32 cellular contexts compared by ENCODE assay signal in the genomic region with DNA sequence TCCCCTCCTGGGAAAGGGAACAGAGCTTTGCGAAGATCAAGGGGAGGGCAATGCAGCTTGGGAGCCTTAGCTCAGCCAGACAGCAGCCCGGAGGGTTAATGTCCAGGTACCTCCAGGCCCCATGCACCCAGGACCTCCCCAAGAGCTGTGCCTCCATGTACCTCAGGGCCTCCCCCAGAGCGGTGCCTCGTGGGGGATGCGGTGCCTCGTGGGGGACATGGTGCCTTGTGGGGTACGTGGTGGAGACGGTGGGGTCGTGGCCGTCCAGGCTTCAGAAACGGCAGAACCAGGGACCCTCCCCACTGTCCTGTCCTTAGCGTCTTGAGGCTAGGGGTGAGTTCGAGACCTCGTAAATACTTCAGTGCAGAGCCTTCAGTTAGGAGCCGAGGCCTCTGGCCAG. TPM values are rescaled to one million over a fixed set of nuclear protein-coding genes. Genes with fewer than 3 reads are reported as not detected.
"Had no signal": no experiment of that assay in that cellular context is flagged by ENCODE, and none has a peak within 500 bp of the region (broad histone marks: within the 10 kb centered on the region; RNA-seq: fewer than 3 reads in every experiment).

No MANE protein-coding gene starts in this region.

- H3K27ac ChIP-seq: ovary, parathyroid adenoma, psoas muscle, skin epidermis, spleen, suprapubic skin, testis, tibial artery, transverse colon, upper lobe of right lung, uterus had no signal

- H3K4me3 Mint-ChIP-seq: naive thymus-derived CD4-positive, alpha-beta T cell; natural killer cell treated with Interleukin-12 subunit alpha and Interleukin-12 subunit beta and Interleukin-15 and Interleukin-18, amount 100 ng/mL, for 72 hours; nephron progenitor cell; neural crest cell; stimulated activated memory B cell treated with anti-CD40 and anti-IgM and Interleukin-4, amounts not matched to agents 10 μg/mL and 1 μg/mL and 100 μg/mL, for 72 hours; stimulated activated naive CD8-positive, alpha-beta T cell treated with anti-CD3 and anti-CD28 coated beads, Interleukin-15, amount 100 ng/mL, for 72 hours; type B pancreatic cell had no signal

- H2AFZ ChIP-seq: parathyroid adenoma had no signal

- H3K4me3 ChIP-seq: ovary, psoas muscle, skin epidermis, smooth muscle cell, spleen, suprapubic skin, testis, tibial artery, transverse colon, upper lobe of right lung, uterus had no signal

- DNase-seq: naive thymus-derived CD4-positive, alpha-beta T cell; occipital lobe; ovary; posterior cingulate gyrus; psoas muscle; right cardiac atrium; spleen; stimulated activated CD4-positive, alpha-beta T cell treated with anti-CD3 and anti-CD28 coated beads, Interleukin-12 subunit alpha, Interleukin-12 subunit beta, amount 100 ng/mL, for 4 hours; stimulated activated CD4-positive, alpha-beta T cell treated with anti-CD3 and anti-CD28 coated beads, Interleukin-1b, Interleukin-23, amount 100 ng/mL, for 48 hours; stimulated activated CD4-positive, alpha-beta T cell treated with anti-CD3 and anti-CD28 coated beads, Interleukin-4, amount 100 ng/mL, for 1 hour; stimulated activated CD4-positive, alpha-beta T cell treated with anti-CD3 and anti-CD28 coated beads, Interleukin-4, amount 100 ng/mL, for 4 hours; stimulated activated CD8-positive, alpha-beta memory T cell treated with anti-CD3 and anti-CD28 coated beads, Interleukin-4, amount 100 ng/mL, for 48 hours; stimulated activated naive CD4-positive, alpha-beta T cell; stimulated activated naive CD8-positive, alpha-beta T cell treated with anti-CD3 and anti-CD28 coated beads, Interleukin-15, amount 100 ng/mL, for 72 hours; stimulated activated naive CD8-positive, alpha-beta T cell treated with anti-CD3 and anti-CD28 coated beads, Interleukin-15, Interleukin-2, amounts not matched to agents 100 U/mL and 50 U/mL, for 24 hours; substantia nigra; testis; tibial artery; upper lobe of right lung; uterus had no signal

- H3K4me1 Mint-ChIP-seq: naive thymus-derived CD4-positive, alpha-beta T cell; nephron progenitor cell; neural crest cell; stimulated activated memory B cell treated with anti-CD40 and anti-IgM and Interleukin-4, amounts not matched to agents 10 μg/mL and 1 μg/mL and 100 μg/mL, for 72 hours; stimulated activated naive CD8-positive, alpha-beta T cell treated with anti-CD3 and anti-CD28 coated beads, Interleukin-15, amount 100 ng/mL, for 72 hours had no signal

- H3K4me2 ChIP-seq: smooth muscle cell had no signal

- H3K9me3 Mint-ChIP-seq: natural killer cell treated with Interleukin-12 subunit alpha and Interleukin-12 subunit beta and Interleukin-15 and Interleukin-18, amount 100 ng/mL, for 72 hours; type B pancreatic cell had no signal

- H3K36me3 Mint-ChIP-seq: stimulated activated memory B cell treated with anti-CD40 and anti-IgM and Interleukin-4, amounts not matched to agents 10 μg/mL and 1 μg/mL and 100 μg/mL, for 72 hours; type B pancreatic cell had no signal

- H3K9ac ChIP-seq: parathyroid adenoma had no signal

- H3K27me3 Mint-ChIP-seq: naive thymus-derived CD4-positive, alpha-beta T cell; natural killer cell treated with Interleukin-12 subunit alpha and Interleukin-12 subunit beta and Interleukin-15 and Interleukin-18, amount 100 ng/mL, for 72 hours; progenitor cell of endocrine pancreas; stimulated activated naive CD8-positive, alpha-beta T cell treated with anti-CD3 and anti-CD28 coated beads, Interleukin-15, amount 100 ng/mL, for 72 hours; type B pancreatic cell had no signal

- H3K9me3 ChIP-seq: testis had no signal

- H3K36me3 ChIP-seq: ovary, spleen, suprapubic skin, tibial artery, transverse colon, upper lobe of right lung, uterus had no signal

- H3K27ac Mint-ChIP-seq: naive thymus-derived CD4-positive, alpha-beta T cell; natural killer cell treated with Interleukin-12 subunit alpha and Interleukin-12 subunit beta and Interleukin-15 and Interleukin-18, amount 100 ng/mL, for 72 hours; nephron progenitor cell; progenitor cell of endocrine pancreas; stimulated activated memory B cell treated with anti-CD40 and anti-IgM and Interleukin-4, amounts not matched to agents 10 μg/mL and 1 μg/mL and 100 μg/mL, for 72 hours; stimulated activated naive CD8-positive, alpha-beta T cell treated with anti-CD3 and anti-CD28 coated beads, Interleukin-15, amount 100 ng/mL, for 72 hours; type B pancreatic cell had no signal

- ATAC-seq: natural killer cell treated with Interleukin-12 subunit alpha and Interleukin-12 subunit beta and Interleukin-15 and Interleukin-18, amount 100 ng/mL, for 72 hours; psoas muscle; right cardiac atrium; sciatic nerve; stimulated activated memory B cell treated with anti-CD40 and anti-IgM and Interleukin-4, amounts not matched to agents 10 μg/mL and 1 μg/mL and 100 μg/mL, for 72 hours; stimulated activated naive CD8-positive, alpha-beta T cell treated with anti-CD3 and anti-CD28 coated beads, Interleukin-15, amount 100 ng/mL, for 72 hours; stimulated activated naive CD8-positive, alpha-beta T cell treated with anti-CD3 and anti-CD28 coated beads, Interleukin-15, Interleukin-2, amounts not matched to agents 100 U/mL and 50 U/mL, for 24 hours; upper lobe of right lung had no signal

- H3K4me1 ChIP-seq: parathyroid adenoma, psoas muscle, spleen, suprapubic skin, tibial artery, transverse colon, upper lobe of right lung, uterus had no signal

- H3K27me3 ChIP-seq: ovary, testis, uterus had no signal

RNA-seq across cellular contexts. Expression of a gene that starts 33.2 kb away (rescaled TPM):
- polyA plus RNA-seq: naive thymus-derived CD4-positive, alpha-beta T cell had no signal
